7 cellular contexts compared by ENCODE assay signal in genomic region chr5:132260714-132261615, GRCh38. TPM values are rescaled to one million over a fixed set of nuclear protein-coding genes. Genes with fewer than 3 reads are reported as not detected.
DNase-seq lines count a peak whose midpoint lies in the region; ATAC-seq and TF ChIP-seq lines count a peak whose summit lies in the region.

No MANE protein-coding gene starts in this region.

- no peaks in the 10 kb centered on the region for H3K36me3 ChIP-seq in adrenal gland (replicated peaks in 1 of 2)

- no peak for TF ChIP-seq CTCF in adrenal gland (IDR thresholded peaks at IDR 0.05)

- DNase-seq in KBM-7 = peak; percentile 48
- DNase-seq in adrenal gland = peak; percentile 12 to 83 (median 49)
- peak; percentile 95 for DNase-seq in iris pigment epithelial cell (ENCODE audit: low read depth)
- DNase-seq in stimulated activated CD8-positive, alpha-beta memory T cell treated with anti-CD3 and anti-CD28 coated beads, Interleukin-15, amount 100 ng/mL, for 4 hours (ENCODE audit: low read depth in 2 of 2) = peak; percentile 40 to 46
- no peak for DNase-seq in AML-193 (lab: John Stamatoyannopoulos, UW)
- DNase-seq in iPS-NIHi11 (ENCODE audit: low spot score) = no peak

- H3K27ac ChIP-seq in adrenal gland = peak overlapping the region in 2 of 5 donors; percentile 4 to 87

- peak; percentile 53 for ATAC-seq in GM21390 (IDR thresholded peaks at IDR 0.05; ENCODE audit: unreplicated experiment)

- in situ Hi-C loops in KBM-7 (cut with MboI; ENCODE audit: low pct_unique_long_range_greater_than_20kb, low sequenced_read_pairs) = no loop called here

- no peaks in the 10 kb centered on the region for H3K9me3 ChIP-seq in adrenal gland (replicated peaks in 1 of 3)

- TF ChIP-seq POLR2A in adrenal gland (IDR thresholded peaks at IDR 0.05) = no peak

- no peaks in the 10 kb centered on the region for H3K27me3 ChIP-seq in adrenal gland

- H3K4me1 ChIP-seq in adrenal gland (replicated peaks in 1 of 2) = peaks cover 7 to 23% of the 10 kb centered on the region in 2 donors

- WGBS in adrenal gland, 4 donors = 36 to 43% (median 37%) methylated on average over 6 of the region's 6 CpGs

- intact Hi-C loops in adrenal gland (cut with DNase I) = no loop called here

- no peak overlapping the region for H3K4me3 ChIP-seq in adrenal gland

RNA-seq across cellular contexts. Expression of gene PDLIM4, which starts 3.5 kb away (rescaled TPM):
- 10 to 100 TPM in 1 of 8 donors, 1 to 10 TPM in 6, under 1 TPM in 1; 0.87 to 11.7 (median 4.3) TPM for total RNA-seq in adrenal gland
- polyA plus RNA-seq in adrenal gland = 10 to 100 TPM in 2 of 3 donors, 1 to 10 TPM in 1; 2.8 to 20.2 (median 14.3) TPM

RNA-seq across cellular contexts. Expression of gene SLC22A4, which starts 33.2 kb away (rescaled TPM):
- 1 to 10 TPM; 1.4 to 8.2 (median 3.0) TPM for total RNA-seq in adrenal gland
- 1 to 10 TPM; 3.3 to 4.0 (median 3.7) TPM for polyA plus RNA-seq in adrenal gland

RNA-seq across cellular contexts. Expression of gene P4HA2, which starts 33.3 kb away (rescaled TPM):
- total RNA-seq in adrenal gland = 10 to 100 TPM in 7 of 8 donors, 1 to 10 TPM in 1; 9.9 to 34.0 (median 16.8) TPM
- polyA plus RNA-seq in adrenal gland = 10 to 100 TPM; 10.3 to 12.6 (median 11.6) TPM

Comparison
In these comparisons a context has a peak if more than half of its experiments do, and no peak if none do; other contexts are left out.
1. DNase-seq: peak in KBM-7 (single experiment), adrenal gland (7 of 7), iris pigment epithelial cell (single experiment) and stimulated activated CD8-positive, alpha-beta memory T cell treated with anti-CD3 and anti-CD28 coated beads, Interleukin-15, amount 100 ng/mL, for 4 hours (2 of 2); none in AML-193 (0 of 2) and iPS-NIHi11 (single experiment).